ENCODE assay signal across 19 cellular contexts in genomic region chr2:170747921-170748320, GRCh38. TPM values are rescaled to one million over a fixed set of nuclear protein-coding genes. Genes with fewer than 3 reads are reported as not detected.
DNase-seq lines count a peak whose midpoint lies in the region; ATAC-seq, FAIRE-seq and TF ChIP-seq lines count a peak whose summit lies in the region.
"Had no signal": no experiment of that assay in that cellular context is flagged by ENCODE, and none has a peak within 500 bp of the region (broad histone marks: within the 10 kb centered on the region; RNA-seq: fewer than 3 reads in every experiment).

No MANE protein-coding gene starts in this region.

- H3K4ac ChIP-seq in IMR-90 (ENCODE audit: low read depth, low read length): no peak overlapping the region

- no peak overlapping the region; the same call in 1 of the 2 replicates for H3K18ac ChIP-seq in IMR-90 (ENCODE audit: low read depth, low read length)

- WGBS in IMR-90 (ENCODE audit: extremely low coverage in 2 of 2, insufficient read length in 1 of 2), 2 experiments: no CpG with 5 or more reads among the region's 4 CpGs
- WGBS in stomach, 5 donors: 38 to 56% (median 46%) methylated on average over 4 of the region's 4 CpGs
- WGBS in psoas muscle, 3 donors: 58 to 73% (median 67%) methylated on average over 4 of the region's 4 CpGs

- no peak overlapping the region for H3K56ac ChIP-seq in IMR-90 (ENCODE audit: extremely low read depth, insufficient read depth, low read length)

- H3K4me2 ChIP-seq in IMR-90 (ENCODE audit: low read depth, low read length) (peak overlapping the region; percentile 88), astrocyte (ENCODE audit: low read length) (peak overlapping the region; percentile 39)

- H2AFZ ChIP-seq in IMR-90 (replicated peaks; ENCODE audit: low read length, poor library complexity) (peak overlapping the region; percentile 81), astrocyte (ENCODE audit: low read depth, low read length) (peak overlapping the region; percentile 54)

- TF ChIP-seq CTCF in IMR-90 (conservative IDR thresholded peaks at IDR 0.05; ENCODE audit: low read depth, low read length) (no peak), astrocyte (IDR thresholded peaks at IDR 0.05; ENCODE audit: insufficient read depth, low read depth, low read length) (no peak), progenitor cell of endocrine pancreas (IDR thresholded peaks at IDR 0.05; ENCODE audit: unreplicated experiment) (no peak), GM10266 (IDR thresholded peaks at IDR 0.05; ENCODE audit: control insufficient read depth, insufficient read depth, low read depth, missing control alignments) (no peak), stomach (IDR thresholded peaks at IDR 0.05) (no peak), psoas muscle (IDR thresholded peaks at IDR 0.05) (no peak)

- H2BK120ac ChIP-seq in IMR-90 (ENCODE audit: low read depth, low read length): no peak overlapping the region

- POLR2A ChIA-PET in IMR-90 (lab: Charles Lee; ENCODE audit: unreplicated experiment): no interaction called here

- H3K27ac ChIP-seq in IMR-90 (ENCODE audit: insufficient read depth, low read length) (no peak overlapping the region), astrocyte (ENCODE audit: low read depth, low read length) (no peak overlapping the region), stomach (no peak overlapping the region), psoas muscle (no peak overlapping the region)
- H3K27ac ChIP-seq: cardiac muscle cell had no signal

- H3K9me1 ChIP-seq in IMR-90 (ENCODE audit: insufficient read depth, low read length): no peaks in the 10 kb centered on the region

- no peaks in the 10 kb centered on the region for H4K20me1 ChIP-seq in IMR-90 (ENCODE audit: insufficient read depth, low read length)
- no peaks in the 10 kb centered on the region for H4K20me1 ChIP-seq in astrocyte (ENCODE audit: insufficient read depth, low read length)

- H3K79me2 ChIP-seq in astrocyte (ENCODE audit: insufficient read depth, low read length): no peaks in the 10 kb centered on the region

- no peak for TF ChIP-seq EP300 in stomach (IDR thresholded peaks at IDR 0.05)

- H3K27me3 ChIP-seq in IMR-90 (ENCODE audit: control insufficient read depth, insufficient read depth, low read length) (no peaks in the 10 kb centered on the region), astrocyte (ENCODE audit: insufficient read depth, low read length) (peaks cover 4% of the 10 kb centered on the region), stomach (no peaks in the 10 kb centered on the region), psoas muscle (ENCODE audit: insufficient read depth in 3 of 3, low read length in 2 of 3) (no peaks in the 10 kb centered on the region)
- H3K27me3 ChIP-seq: cardiac muscle cell had no signal

- no peak overlapping the region for H3K14ac ChIP-seq in IMR-90 (replicated peaks; ENCODE audit: low read depth, low read length)

- BruUV-seq in IMR-90 (replicated peaks; lab: Mats Ljungman, UMichigan): no TSS peak

- H3K9ac ChIP-seq in IMR-90 (ENCODE audit: low read depth, low read length): no peak overlapping the region
- H3K9ac ChIP-seq in astrocyte (ENCODE audit: low read length): peak overlapping the region; percentile 12

- dilution Hi-C loops in IMR-90 (cut with HindIII; ENCODE audit: low sequenced_read_pairs, unreplicated experiment): no loop called here

- H3K79me1 ChIP-seq in IMR-90 (ENCODE audit: low read depth in 1 of 2, low read length in 2 of 2): no peaks in the 10 kb centered on the region

- peaks cover 2% of the 10 kb centered on the region for H3K9me3 Mint-ChIP-seq in astrocyte (ENCODE audit: unreplicated experiment)
- H3K9me3 Mint-ChIP-seq in progenitor cell of endocrine pancreas (ENCODE audit: low read depth): no peaks in the 10 kb centered on the region
- H3K9me3 Mint-ChIP-seq: activated T-cell treated with anti-CD3 and anti-CD28 coated beads, Interleukin-2, amount 50 U/mL, for 72 hours had no signal

- H3K4me3 ChIP-seq in IMR-90 (ENCODE audit: insufficient read depth, low read depth, low read length) (no peak overlapping the region), astrocyte (ENCODE audit: insufficient read depth, low read depth, low read length) (no peak overlapping the region), stomach (no peak overlapping the region), psoas muscle (no peak overlapping the region)
- H3K4me3 ChIP-seq: cardiac muscle cell had no signal

- no peak overlapping the region for H2BK20ac ChIP-seq in IMR-90 (ENCODE audit: low read depth, low read length)

- intact Hi-C loops in IMR-90 (cut with micrococcal nuclease): no loop called here
- intact Hi-C loops in stomach (cut with DNase I; ENCODE audit: low total_unique reads): no loop called here
- intact Hi-C loops in psoas muscle (cut with DNase I): loop anchor here in 1 of 2 donors (10.0 kb wide), 1 partner anchor 343 kb away; no protein-coding TSS in a partner anchor

- no peaks in the 10 kb centered on the region for H3K36me3 Mint-ChIP-seq in astrocyte (ENCODE audit: low read depth, unreplicated experiment)
- H3K36me3 Mint-ChIP-seq in progenitor cell of endocrine pancreas (ENCODE audit: insufficient read depth): no peaks in the 10 kb centered on the region

- no peak overlapping the region for H2AK9ac ChIP-seq in IMR-90 (replicated peaks; ENCODE audit: low read depth, low read length, poor library complexity)

- peak; percentile 45 for FAIRE-seq in astrocyte (lab: Jason Lieb, UNC)
- FAIRE-seq: frontal cortex had no signal

- no peak overlapping the region for H2BK5ac ChIP-seq in IMR-90 (ENCODE audit: low read depth, low read length, poor library complexity, severe bottlenecking)

- H3K4me1 ChIP-seq in IMR-90 (ENCODE audit: control insufficient read depth, insufficient read depth, low read length) (peaks cover 2% of the 10 kb centered on the region; the same call in 1 of the 2 replicates), astrocyte (ENCODE audit: insufficient read depth, low read length) (no peaks in the 10 kb centered on the region), stomach (peaks cover 0 to 15% (median 10%) of the 10 kb centered on the region in 4 donors), psoas muscle (no peaks in the 10 kb centered on the region)

- TF ChIP-seq POLR2A in IMR-90 (IDR thresholded peaks at IDR 0.05; ENCODE audit: low read depth, low read length): no peak
- TF ChIP-seq POLR2A in stomach (IDR thresholded peaks at IDR 0.05): no peak

- CTCF ChIA-PET in IMR-90 (lab: Yijun Ruan, JAX): no interaction called here

- H4K8ac ChIP-seq in IMR-90 (ENCODE audit: low read depth in 2 of 2, low read length in 2 of 2): no peak overlapping the region

- H3K27ac Mint-ChIP-seq in astrocyte (ENCODE audit: unreplicated experiment) (no peak overlapping the region), progenitor cell of endocrine pancreas (no peak overlapping the region)
- H3K27ac Mint-ChIP-seq: activated T-cell treated with anti-CD3 and anti-CD28 coated beads, Interleukin-2, amount 50 U/mL, for 72 hours had no signal

- H3K9me3 ChIP-seq in IMR-90 (ENCODE audit: control insufficient read depth, insufficient read depth, low read length) (no peaks in the 10 kb centered on the region), astrocyte (ENCODE audit: insufficient read depth, low read depth, low read length) (no peaks in the 10 kb centered on the region), stomach (no peaks in the 10 kb centered on the region), psoas muscle (no peaks in the 10 kb centered on the region)

- in situ Hi-C loops in IMR-90 (cut with MboI; ENCODE audit: low sequenced_read_pairs): no loop called here

- H3K4me3 Mint-ChIP-seq in astrocyte (ENCODE audit: unreplicated experiment) (no peak overlapping the region), progenitor cell of endocrine pancreas (ENCODE audit: low read depth) (no peak overlapping the region)
- H3K4me3 Mint-ChIP-seq: activated T-cell treated with anti-CD3 and anti-CD28 coated beads, Interleukin-2, amount 50 U/mL, for 72 hours had no signal

- H3K23ac ChIP-seq in IMR-90 (ENCODE audit: low read depth, low read length): no peak overlapping the region

- H3K36me3 ChIP-seq in IMR-90 (ENCODE audit: control insufficient read depth, insufficient read depth, low read length) (no peaks in the 10 kb centered on the region), astrocyte (ENCODE audit: insufficient read depth, low read length) (no peaks in the 10 kb centered on the region), stomach (no peaks in the 10 kb centered on the region), psoas muscle (ENCODE audit: insufficient read depth in 1 of 2, low read depth in 1 of 2) (no peaks in the 10 kb centered on the region)
- H3K36me3 ChIP-seq: cardiac muscle cell had no signal

- no peak overlapping the region for H2BK15ac ChIP-seq in IMR-90 (ENCODE audit: low read depth, low read length)

- H3K27me3 Mint-ChIP-seq in astrocyte (ENCODE audit: low read depth, unreplicated experiment): peaks cover 6% of the 10 kb centered on the region
- peaks cover 3% of the 10 kb centered on the region for H3K27me3 Mint-ChIP-seq in progenitor cell of endocrine pancreas

- H4K91ac ChIP-seq in IMR-90 (ENCODE audit: insufficient read depth, low read depth, low read length): no peak overlapping the region

- no peak overlapping the region for H4K5ac ChIP-seq in IMR-90 (ENCODE audit: low read depth, low read length)

- peak; percentile 87 for ATAC-seq in IMR-90 (ENCODE audit: low read depth)
- ATAC-seq in psoas muscle: no peak
- ATAC-seq: activated T-cell treated with anti-CD3 and anti-CD28 coated beads, Interleukin-2, amount 50 U/mL, for 72 hours had no signal

- no peak overlapping the region for H2AK5ac ChIP-seq in IMR-90 (ENCODE audit: low read depth, low read length)

- no peak for TF ChIP-seq RAD21 in IMR-90 (IDR thresholded peaks at IDR 0.05; ENCODE audit: low read length)

- no peaks in the 10 kb centered on the region for H3K4me1 Mint-ChIP-seq in astrocyte (ENCODE audit: low read depth, unreplicated experiment)
- peaks cover 2% of the 10 kb centered on the region for H3K4me1 Mint-ChIP-seq in progenitor cell of endocrine pancreas (ENCODE audit: low read depth)

- DNase-seq in AG08396 (ENCODE audit: low spot score): peak; percentile 63
- peak; percentile 95 for DNase-seq in IMR-90
- peak; percentile 87 for DNase-seq in astrocyte (ENCODE audit: low read depth)
- DNase-seq in foreskin melanocyte: peak; percentile 3
- no peak for DNase-seq in progenitor cell of endocrine pancreas (ENCODE audit: low spot score, unreplicated experiment)
- DNase-seq in GM10266 (ENCODE audit: extremely low spot score): no peak
- no peak for DNase-seq in stomach
- no peak for DNase-seq in psoas muscle
- DNase-seq: activated CD4-positive, alpha-beta T cell treated with anti-CD3 and anti-CD28 coated beads for 4 hours; activated T-cell treated with anti-CD3 and anti-CD28 coated beads, Interleukin-2, amount 50 U/mL, for 72 hours; GF-D8; islet precursor cell; NCI-H1930; posterior cingulate gyrus; stimulated activated CD4-positive, alpha-beta T cell treated with anti-CD3 and anti-CD28 coated beads, Interleukin-4, amount 100 ng/mL, for 1 hour; stimulated activated naive CD4-positive, alpha-beta T cell had no signal

RNA-seq across cellular contexts. Expression of gene ERICH2, which starts 22.3 kb away (rescaled TPM):
- not detected in 2 replicates for total RNA-seq in IMR-90 (2012; rRNA removed)
- not detected in 2 replicates for polyA plus RNA-seq in IMR-90 (2012; rRNA removed)
- not detected in 2 replicates for polyA plus RNA-seq in IMR-90 (2012; cell fraction: cytosol; rRNA removed)
- polyA plus RNA-seq in IMR-90 (2012; cell fraction: nucleus; rRNA removed; ENCODE audit: low replicate concordance): not detected in 2 replicates
- 1.7 and 1.9 TPM in 2 replicates for total RNA-seq in astrocyte
- 0.91 and 1.1 TPM in 2 replicates for total RNA-seq in progenitor cell of endocrine pancreas
- not detected for total RNA-seq in stomach
- polyA plus RNA-seq in stomach: 1 to 10 TPM; 1.5 to 6.8 (median 6.1) TPM
- total RNA-seq in psoas muscle: under 1 TPM in 2 of 4 donors, not detected in 2; 0.54 to 0.64 TPM
- polyA plus RNA-seq in psoas muscle: under 1 TPM; 0.17 to 0.40 (median 0.24) TPM
- total RNA-seq: frontal cortex had no signal
- polyA plus RNA-seq: BJ had no signal

RNA-seq across cellular contexts. Expression of gene SP5, which starts 32.8 kb away (rescaled TPM):
- total RNA-seq in IMR-90 (2012; rRNA removed) (not detected in 2 replicates), astrocyte (0.11 TPM in 1 of 2 replicates, not detected in the other), progenitor cell of endocrine pancreas (0.60 and 1.9 TPM in 2 replicates), stomach (1 to 10 TPM in 2 of 5 donors, under 1 TPM in 1, not detected in 2; 0.92 to 5.8 (median 1.2) TPM), psoas muscle (1 to 10 TPM in 1 of 4 donors, under 1 TPM in 2, not detected in 1; 0.11 to 1.0 (median 0.13) TPM)
- polyA plus RNA-seq in IMR-90 (2012; rRNA removed) (not detected in 2 replicates), stomach (1 to 10 TPM; 2.6 to 4.1 (median 3.4) TPM), psoas muscle (under 1 TPM; 0.07 to 0.13 (median 0.08) TPM)
- polyA plus RNA-seq in IMR-90 (2012; cell fraction: cytosol; rRNA removed): not detected in 2 replicates
- polyA plus RNA-seq in IMR-90 (2012; cell fraction: nucleus; rRNA removed; ENCODE audit: low replicate concordance): not detected in 2 replicates
- polyA plus RNA-seq: BJ, cardiac muscle cell had no signal

Comparison
In these comparisons a context has a peak if more than half of its experiments do, and no peak if none do; other contexts are left out.
1. DNase-seq: peak in AG08396 (single experiment), IMR-90 (single experiment), astrocyte (single experiment) and foreskin melanocyte (single experiment); none in progenitor cell of endocrine pancreas (single experiment), GM10266 (single experiment), stomach (single experiment) and psoas muscle (0 of 2).